Comparison of ENCODE assay signal across 14 cellular contexts in genomic region chr7:51246258-51247245, GRCh38.
DNase-seq lines count a peak whose midpoint lies in the region; ATAC-seq and TF ChIP-seq lines count a peak whose summit lies in the region.
"Had no signal": no experiment of that assay in that cellular context is flagged by ENCODE, and none has a peak within 500 bp of the region (broad histone marks: within the 10 kb centered on the region; RNA-seq: fewer than 3 reads in every experiment).

No MANE protein-coding gene starts in this region.

- no peaks in the 10 kb centered on the region for H3K9me3 ChIP-seq in Peyer's patch

- H3K4me3 ChIP-seq in Peyer's patch: no peak overlapping the region

- no peaks in the 10 kb centered on the region for H3K36me3 Mint-ChIP-seq in activated naive CD4-positive, alpha-beta T cell treated with anti-CD3 and anti-CD28 coated beads, Interleukin-2, amount 10 ng/mL, durations not matched to agents 7 days and 5 days

- no peak for TF ChIP-seq CTCF in Peyer's patch (IDR thresholded peaks at IDR 0.05)

- no peak for TF ChIP-seq POLR2A in Peyer's patch (IDR thresholded peaks at IDR 0.05)

- in situ Hi-C loops in G401 (cut with HindIII; ENCODE audit: low sequenced_read_pairs): no loop called here

- no peaks in the 10 kb centered on the region for H3K4me1 Mint-ChIP-seq in activated naive CD4-positive, alpha-beta T cell treated with anti-CD3 and anti-CD28 coated beads, Interleukin-2, amount 10 ng/mL, durations not matched to agents 7 days and 5 days
- H3K4me1 Mint-ChIP-seq: B cell had no signal

- H3K9me3 Mint-ChIP-seq in activated naive CD4-positive, alpha-beta T cell treated with anti-CD3 and anti-CD28 coated beads, Interleukin-2, amount 10 ng/mL, durations not matched to agents 7 days and 5 days: no peaks in the 10 kb centered on the region
- H3K9me3 Mint-ChIP-seq: dendritic cell treated with granulocyte-macrophage colony-stimulating factor and Interleukin-4, amounts not matched to agents 40 ng/mL and 50 ng/mL, for 4 days had no signal

- peak; percentile 98 for DNase-seq in G401 (ENCODE audit: low spot score)
- peak in 2 of 3 donors; percentile 15 to 22 for DNase-seq in Peyer's patch
- DNase-seq in cardiac septum (ENCODE audit: low spot score): peak; percentile 90
- peak; percentile 91 for DNase-seq in pons (ENCODE audit: low spot score)
- no peak for DNase-seq in OCI-M1 (lab: John Stamatoyannopoulos, UW)
- no peak for DNase-seq in activated CD4-positive, alpha-beta T cell treated with anti-CD3 and anti-CD28 coated beads, Interleukin-2, amount 50 U/mL, for 48 hours
- no peak for DNase-seq in activated naive CD4-positive, alpha-beta T cell treated with anti-CD3 and anti-CD28 coated beads, Interleukin-2, amount 10 ng/mL, durations not matched to agents 7 days and 5 days
- DNase-seq: activated CD4-positive, alpha-beta T cell treated with anti-CD3 and anti-CD28 coated beads for 4 hours; DMS53; HFFc6; mesenchymal stem cell had no signal

- H3K36me3 ChIP-seq in Peyer's patch: no peaks in the 10 kb centered on the region

- CTCF ChIA-PET in activated naive CD4-positive, alpha-beta T cell treated with anti-CD3 and anti-CD28 coated beads, Interleukin-2, amount 10 ng/mL, durations not matched to agents 7 days and 5 days (lab: Charles Lee): no interaction called here

- H3K27ac Mint-ChIP-seq in activated naive CD4-positive, alpha-beta T cell treated with anti-CD3 and anti-CD28 coated beads, Interleukin-2, amount 10 ng/mL, durations not matched to agents 7 days and 5 days: no peak overlapping the region
- H3K27ac Mint-ChIP-seq: B cell; dendritic cell treated with granulocyte-macrophage colony-stimulating factor and Interleukin-4, amounts not matched to agents 40 ng/mL and 50 ng/mL, for 4 days; HFFc6 had no signal

- no peak overlapping the region for H3K4me3 Mint-ChIP-seq in activated naive CD4-positive, alpha-beta T cell treated with anti-CD3 and anti-CD28 coated beads, Interleukin-2, amount 10 ng/mL, durations not matched to agents 7 days and 5 days
- H3K4me3 Mint-ChIP-seq: B cell; dendritic cell treated with granulocyte-macrophage colony-stimulating factor and Interleukin-4, amounts not matched to agents 40 ng/mL and 50 ng/mL, for 4 days; HFFc6 had no signal

- intact Hi-C loops in cardiac septum (cut with DNase I): loop anchor here (5.0 kb wide), 1 partner anchor 59 kb away; no protein-coding TSS in a partner anchor

- H3K27ac ChIP-seq in Peyer's patch: no peak overlapping the region

- H3K27me3 Mint-ChIP-seq in activated naive CD4-positive, alpha-beta T cell treated with anti-CD3 and anti-CD28 coated beads, Interleukin-2, amount 10 ng/mL, durations not matched to agents 7 days and 5 days: peaks cover 9% of the 10 kb centered on the region
- H3K27me3 Mint-ChIP-seq: B cell; dendritic cell treated with granulocyte-macrophage colony-stimulating factor and Interleukin-4, amounts not matched to agents 40 ng/mL and 50 ng/mL, for 4 days had no signal

- ATAC-seq in GM18519 (IDR thresholded peaks at IDR 0.05; ENCODE audit: low FRiP score, unreplicated experiment): no peak

- H3K27me3 ChIP-seq in Peyer's patch: no peaks in the 10 kb centered on the region

- H3K4me1 ChIP-seq in Peyer's patch: peaks cover 0 to 11% (median 0%) of the 10 kb centered on the region in 4 donors

Comparison
In these comparisons a context has a peak if more than half of its experiments do, and no peak if none do; other contexts are left out.
1. DNase-seq: peak in G401 (single experiment), Peyer's patch (2 of 3), cardiac septum (single experiment) and pons (single experiment); none in OCI-M1 (single experiment), activated CD4-positive, alpha-beta T cell treated with anti-CD3 and anti-CD28 coated beads, Interleukin-2, amount 50 U/mL, for 48 hours (0 of 2) and activated naive CD4-positive, alpha-beta T cell treated with anti-CD3 and anti-CD28 coated beads, Interleukin-2, amount 10 ng/mL, durations not matched to agents 7 days and 5 days (single experiment).